In genomic region chr13:82096256-82096655, GRCh38 we compare ENCODE assay signal across 34 cellular contexts.
"Had no signal": no experiment of that assay in that cellular context is flagged by ENCODE, and none has a peak within 500 bp of the region (broad histone marks: within the 10 kb centered on the region; RNA-seq: fewer than 3 reads in every experiment).

No MANE protein-coding gene starts in this region.

- H3K27me3 ChIP-seq: adrenal gland, ascending aorta, body of pancreas, brain microvascular endothelial cell, breast epithelium, cardiac muscle cell had no signal

- H3K4me1 ChIP-seq: adrenal gland, ascending aorta, body of pancreas, breast epithelium had no signal

- H3K36me3 ChIP-seq: adrenal gland, ascending aorta, brain microvascular endothelial cell, breast epithelium, cardiac muscle cell had no signal

- FAIRE-seq: astrocyte, bronchial epithelial cell had no signal

- H3K27ac ChIP-seq: adrenal gland, ascending aorta, body of pancreas, brain microvascular endothelial cell, breast epithelium, cardiac muscle cell had no signal

- DNase-seq: activated effector memory CD4-positive, alpha-beta T cell treated with anti-CD3 and anti-CD28 coated beads, Interleukin-2, amount 50 U/mL, for 16 hours; activated effector memory CD4-positive, alpha-beta T cell treated with Interleukin-2 at 50 U/mL for 16 hours; activated gamma-delta T cell; activated gamma-delta T cell treated with Interleukin-2 at 50 U/mL for 16 hours; activated naive CD4-positive, alpha-beta T cell; activated naive CD4-positive, alpha-beta T cell treated with anti-CD3 and anti-CD28 coated beads for 36 hours; activated naive CD4-positive, alpha-beta T cell treated with anti-CD3 and anti-CD28 coated beads, Interleukin-2, amount 10 ng/mL, durations not matched to agents 7 days and 5 days; activated naive CD4-positive, alpha-beta T cell treated with anti-CD3 and anti-CD28 coated beads, Interleukin-2, amount 50 U/mL, for 16 hours; activated naive CD4-positive, alpha-beta T cell treated with Interleukin-2 at 50 U/mL for 16 hours; activated naive CD8-positive, alpha-beta T cell treated with anti-CD3 and anti-CD28 coated beads for 36 hours; activated naive CD8-positive, alpha-beta T cell treated with anti-CD3 and anti-CD28 coated beads, Interleukin-2, amount 10 ng/mL, durations not matched to agents 7 days and 5 days; activated naive CD8-positive, alpha-beta T cell treated with anti-CD3 and anti-CD28 coated beads, Interleukin-2, amount 50 U/mL, for 24 hours; activated T-cell treated with anti-CD3 and anti-CD28 coated beads, Interleukin-2, amount 50 U/mL, for 1 hour; activated T-cell treated with anti-CD3 and anti-CD28 coated beads, Interleukin-2, amount 50 U/mL, for 24 hours; activated T-cell treated with anti-CD3 and anti-CD28 coated beads, Interleukin-2, amount 50 U/mL, for 4 hours; activated T-cell treated with anti-CD3 and anti-CD28 coated beads, Interleukin-2, amount 50 U/mL, for 48 hours; activated T-cell treated with anti-CD3 and anti-CD28 coated beads, Interleukin-2, amount 50 U/mL, for 72 hours; adrenal gland; amniotic stem cell; amygdala; anterior cingulate cortex; aorta; body of pancreas; brain microvascular endothelial cell; caudate nucleus; central memory CD4-positive, alpha-beta T cell; cerebellar nuclear complex had no signal

- H3K4me3 ChIP-seq: adrenal gland, ascending aorta, body of pancreas, breast epithelium, cardiac muscle cell had no signal

- ATAC-seq: activated naive CD4-positive, alpha-beta T cell treated with anti-CD3 and anti-CD28 coated beads, Interleukin-2, amount 50 U/mL, for 72 hours; activated naive CD8-positive, alpha-beta T cell treated with anti-CD3 and anti-CD28 coated beads, Interleukin-2, amount 50 U/mL, for 24 hours; activated T-cell treated with anti-CD3 and anti-CD28 coated beads, Interleukin-2, amount 50 U/mL, for 4 hours; activated T-cell treated with anti-CD3 and anti-CD28 coated beads, Interleukin-2, amount 50 U/mL, for 72 hours; activated T-helper 17 cell treated with anti-CD3 and anti-CD28 coated beads, Interleukin-2, amount 50 U/mL, for 72 hours; body of pancreas had no signal

- H3K9me3 ChIP-seq: adrenal gland, ascending aorta, body of pancreas, breast epithelium had no signal
